In the genomic region with DNA sequence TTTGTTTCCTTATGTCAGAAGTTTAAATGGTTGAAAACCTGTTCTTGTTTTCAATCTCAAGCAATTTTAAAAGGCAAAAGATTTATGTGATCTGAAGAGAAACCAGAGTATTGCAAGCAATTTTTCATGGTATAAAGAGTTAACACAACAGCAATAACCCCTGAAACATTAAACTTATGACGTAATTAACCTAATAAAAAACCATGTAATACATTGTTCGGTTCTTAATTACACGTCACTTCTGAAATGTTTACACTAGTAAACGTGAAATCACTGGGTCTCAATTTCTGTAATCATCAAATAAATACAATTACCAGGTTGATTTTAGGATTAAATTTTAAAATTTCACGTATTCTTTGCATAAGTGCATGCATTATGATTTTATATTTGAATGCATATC, we compare ENCODE assay signal across 25 cellular contexts.
A peak's percentile ranks its signal among the peaks of the same experiment; 100 is the strongest.
DNase-seq lines count a peak whose midpoint lies in the region; ATAC-seq, FAIRE-seq and TF ChIP-seq lines count a peak whose summit lies in the region.
"Had no signal": no experiment of that assay in that cellular context is flagged by ENCODE, and none has a peak within 500 bp of the region (broad histone marks: within the 10 kb centered on the region; RNA-seq: fewer than 3 reads in every experiment).

No MANE protein-coding gene starts in this region.

- no peak for TF ChIP-seq EP300 in HepG2 (IDR thresholded peaks at IDR 0.05; ENCODE audit: low read depth in 2 of 2, low read length in 2 of 2)
- TF ChIP-seq EP300 in HepG2 (CRISPR knock-in tag; IDR thresholded peaks at IDR 0.05; ENCODE audit: borderline replicate concordance) = no peak

- TF ChIP-seq RAD21 in HepG2 (CRISPR knock-in tag; IDR thresholded peaks at IDR 0.05) = no peak

- no peak for FAIRE-seq in HepG2 (lab: Jason Lieb, UNC)
- peak; percentile 37 for FAIRE-seq in kidney (lab: Jason Lieb, UNC)
- FAIRE-seq: A204.1, GM12878, GM12892, GM18507 had no signal

- no peaks in the 10 kb centered on the region for H3K79me2 ChIP-seq in HepG2 (ENCODE audit: insufficient read depth, low read length)

- WGBS in HepG2 (ENCODE audit: low lambda C conversion rate) = 4% methylated on average over 5 of the region's 5 CpGs
- WGBS in right lobe of liver (ENCODE audit: insufficient coverage, low coverage, low lambda C conversion rate, missing lambda C conversion rate) = 32% methylated on average over 5 of the region's 5 CpGs

- no peaks in the 10 kb centered on the region for H3K4me1 ChIP-seq in HepG2 (ENCODE audit: insufficient read depth, low read length)
- no peaks in the 10 kb centered on the region for H3K4me1 ChIP-seq in right lobe of liver
- no peaks in the 10 kb centered on the region for H3K4me1 ChIP-seq in kidney (ENCODE audit: control insufficient read depth in 1 of 2, insufficient read depth in 1 of 2, low read depth in 1 of 2, low read length in 2 of 2)
- H3K4me1 ChIP-seq: BE2C, BLaER1 had no signal

- intact Hi-C loops in HepG2 (cut with micrococcal nuclease; ENCODE audit: unreplicated experiment) (no loop called here), right lobe of liver (cut with DNase I) (no loop called here), kidney (cut with DNase I) (no loop called here)

- DNase-seq in HepG2 (ENCODE audit: low spot score) = no peak
- DNase-seq in right lobe of liver = no peak
- no peak for DNase-seq in kidney
- no peak for DNase-seq in hippocampal formation (lab: John Stamatoyannopoulos, UW)
- DNase-seq in activated CD4-positive, alpha-beta T cell treated with anti-CD3 and anti-CD28 coated beads for 1 hour = no peak
- DNase-seq: 8988T; ACHN; BE2C; C1 segment of cervical spinal cord; CD4-positive, alpha-beta memory T cell; CD4-positive, CD25-positive, alpha-beta regulatory T cell; CD8-positive, alpha-beta memory T cell; COR-L47; DMS 273 treated with DMSO at 0.1 percent for 48 hours; DMS153; DMS53; DMS79; DND-41; EL; GDM1 had no signal

- H2AFZ ChIP-seq in HepG2 (ENCODE audit: low read length) = no peak overlapping the region

- BruUV-seq in HepG2 (replicated peaks; lab: Mats Ljungman, UMichigan) = no TSS peak

- in situ Hi-C loops in HepG2 (cut with HindIII; ENCODE audit: extremely low pct_ligation_motif_present, low pct_unique_long_range_greater_than_20kb) = no loop called here

- TF ChIP-seq CTCF in HepG2 (CRISPR knock-in tag; IDR thresholded peaks at IDR 0.05) (no peak), right lobe of liver (IDR thresholded peaks at IDR 0.05) (no peak), kidney (IDR thresholded peaks at IDR 0.05; ENCODE audit: borderline replicate concordance, extremely low read depth, insufficient read depth) (no peak)

- POLR2A ChIA-PET in HepG2 (lab: Yijun Ruan, JAX) = no interaction called here

- H3K9me3 ChIP-seq in HepG2 (ENCODE audit: low read length) (peaks cover 30% of the 10 kb centered on the region), right lobe of liver (no peaks in the 10 kb centered on the region), kidney (ENCODE audit: control insufficient read depth in 1 of 2, low read length in 2 of 2) (no peaks in the 10 kb centered on the region)
- H3K9me3 ChIP-seq: BE2C, BLaER1 had no signal

- no peaks in the 10 kb centered on the region for H3K27me3 ChIP-seq in HepG2 (ENCODE audit: control insufficient read depth in 1 of 2, insufficient read depth in 2 of 2, low read length in 2 of 2)
- H3K27me3 ChIP-seq in right lobe of liver = no peaks in the 10 kb centered on the region
- H3K27me3 ChIP-seq: BE2C, BLaER1 had no signal

- no peaks in the 10 kb centered on the region for H3K36me3 ChIP-seq in HepG2 (replicated peaks in 1 of 2; ENCODE audit: control insufficient read depth in 1 of 2, insufficient read depth in 2 of 2, low read length in 2 of 2)
- H3K36me3 ChIP-seq in right lobe of liver = no peaks in the 10 kb centered on the region
- H3K36me3 ChIP-seq in kidney (ENCODE audit: control insufficient read depth in 1 of 2, insufficient read depth in 2 of 2, low read length in 2 of 2) = no peaks in the 10 kb centered on the region
- H3K36me3 ChIP-seq: BE2C, BLaER1 had no signal

- H3K4me2 ChIP-seq in HepG2 (ENCODE audit: low read depth, low read length) = no peak overlapping the region
- H3K4me2 ChIP-seq: BLaER1 had no signal

- CTCF ChIA-PET in HepG2 (lab: Yijun Ruan, JAX; ENCODE audit: low intra/inter-chr PET ratio, low total read pairs) = no interaction called here

- H4K20me1 ChIP-seq in HepG2 (ENCODE audit: insufficient read depth, low read length) = no peaks in the 10 kb centered on the region
- H4K20me1 ChIP-seq: BLaER1 had no signal

- H3K9ac ChIP-seq in HepG2 (ENCODE audit: insufficient read depth, low read depth, low read length) (no peak overlapping the region), kidney (ENCODE audit: low read length in 2 of 2) (no peak overlapping the region)
- H3K9ac ChIP-seq: BLaER1 had no signal

- ATAC-seq in HepG2 = no peak
- no peak for ATAC-seq in right lobe of liver
- ATAC-seq: GM12878 had no signal

- H3K4me3 ChIP-seq in HepG2 (replicated peaks in 1 of 3; ENCODE audit: insufficient read depth in 1 of 3, low read depth in 2 of 3, low read length in 3 of 3) (no peak overlapping the region), right lobe of liver (no peak overlapping the region), kidney (ENCODE audit: low read length in 2 of 2) (no peak overlapping the region)
- H3K4me3 ChIP-seq: BLaER1, GM12878 had no signal

- no peak for TF ChIP-seq POLR2A in HepG2 (IDR thresholded peaks at IDR 0.05; ENCODE audit: insufficient read depth in 1 of 2, low read depth in 2 of 2, low read length in 2 of 2)
- TF ChIP-seq POLR2A in right lobe of liver (IDR thresholded peaks at IDR 0.05) = no peak

- no peak overlapping the region for H3K27ac ChIP-seq in HepG2 (ENCODE audit: extremely low read length, insufficient read depth, low read length)
- H3K27ac ChIP-seq in right lobe of liver = no peak overlapping the region
- H3K27ac ChIP-seq in kidney (ENCODE audit: low read depth in 2 of 2, low read length in 2 of 2) = no peak overlapping the region
- H3K27ac ChIP-seq: BLaER1 had no signal

TF ChIP-seq in HepG2, 621 proteins besides CTCF, POLR2A, EP300 and RAD21:
- TF ChIP-seq ZNF879 (CRISPR knock-in tag; IDR thresholded peaks at IDR 0.05) (no peak), ZNF615 (CRISPR knock-in tag; IDR thresholded peaks at IDR 0.05; ENCODE audit: borderline replicate concordance) (no peak), IKZF4 (CRISPR knock-in tag; IDR thresholded peaks at IDR 0.05; ENCODE audit: borderline replicate concordance, low read depth, not compliant biosample characterization) (no peak), ATF7 (IDR thresholded peaks at IDR 0.05) (peak; percentile 81), ATF7 (CRISPR knock-in tag; IDR thresholded peaks at IDR 0.05) (no peak), RFX5 (IDR thresholded peaks at IDR 0.05; ENCODE audit: low read depth, low read length) (no peak), CREB1 (IDR thresholded peaks at IDR 0.05) (peak; percentile 63), CREB1 (CRISPR knock-in tag; IDR thresholded peaks at IDR 0.05) (no peak)
